In the genomic region with DNA sequence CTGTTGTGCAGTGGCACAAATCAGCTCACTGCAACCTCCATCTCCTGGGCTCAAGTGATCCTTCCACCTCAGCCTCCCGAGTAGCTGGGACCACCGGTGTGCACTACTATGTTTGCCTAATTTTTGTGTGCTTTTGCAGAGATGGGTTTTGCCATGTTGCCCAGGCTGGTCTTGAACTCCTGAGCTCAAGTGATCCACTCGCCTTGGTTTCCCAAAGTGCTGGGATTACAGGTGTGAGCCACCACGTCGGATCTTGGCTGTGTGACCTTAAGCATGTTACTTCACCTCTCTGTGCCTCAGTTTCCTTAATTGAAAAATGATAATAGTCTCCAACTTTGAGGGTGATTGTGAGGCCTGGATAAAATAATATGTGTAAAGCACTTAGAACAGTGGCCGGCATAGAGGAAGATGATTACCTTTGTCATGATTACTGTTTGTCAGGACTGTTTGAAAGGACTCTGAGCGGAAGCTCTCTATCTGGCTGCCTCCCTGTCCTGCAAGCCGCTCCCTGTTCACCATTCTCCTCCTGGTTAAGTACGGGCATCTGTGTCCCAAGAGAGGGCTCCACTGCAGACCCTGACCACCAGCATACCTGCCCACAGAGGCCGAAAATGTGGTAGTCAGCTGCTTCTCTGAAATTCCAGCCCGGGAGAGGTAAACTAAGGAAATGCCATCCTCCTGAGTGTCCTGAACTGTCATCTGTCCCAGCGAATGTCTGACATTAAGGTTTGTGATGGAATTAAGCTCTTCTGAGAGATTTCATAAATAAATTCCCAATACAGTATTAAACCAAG, we compare ENCODE assay signal across 1 cellular context.
A peak's percentile ranks its signal among the peaks of the same experiment; 100 is the strongest.
TF ChIP-seq lines count a peak whose summit lies in the region.

No MANE protein-coding gene starts in this region.

TF ChIP-seq in K562, 482 proteins besides CTCF, POLR2A, EP300 and RAD21 (continued from another document):
- TF ChIP-seq, protein P1, sequence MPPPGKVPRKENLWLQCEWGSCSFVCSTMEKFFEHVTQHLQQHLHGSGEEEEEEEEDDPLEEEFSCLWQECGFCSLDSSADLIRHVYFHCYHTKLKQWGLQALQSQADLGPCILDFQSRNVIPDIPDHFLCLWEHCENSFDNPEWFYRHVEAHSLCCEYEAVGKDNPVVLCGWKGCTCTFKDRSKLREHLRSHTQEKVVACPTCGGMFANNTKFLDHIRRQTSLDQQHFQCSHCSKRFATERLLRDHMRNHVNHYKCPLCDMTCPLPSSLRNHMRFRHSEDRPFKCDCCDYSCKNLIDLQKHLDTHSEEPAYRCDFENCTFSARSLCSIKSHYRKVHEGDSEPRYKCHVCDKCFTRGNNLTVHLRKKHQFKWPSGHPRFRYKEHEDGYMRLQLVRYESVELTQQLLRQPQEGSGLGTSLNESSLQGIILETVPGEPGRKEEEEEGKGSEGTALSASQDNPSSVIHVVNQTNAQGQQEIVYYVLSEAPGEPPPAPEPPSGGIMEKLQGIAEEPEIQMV (tag; conservative IDR thresholded peaks at IDR 0.05; ENCODE audit: low read depth) = no peak
- TF ChIP-seq HDGF (IDR thresholded peaks at IDR 0.05) = no peak
- TF ChIP-seq ZSCAN29 (IDR thresholded peaks at IDR 0.05) = no peak
- no peak for TF ChIP-seq CTBP1 (IDR thresholded peaks at IDR 0.05; ENCODE audit: borderline replicate concordance)
- no peak for TF ChIP-seq CCNT2 (IDR thresholded peaks at IDR 0.05; ENCODE audit: borderline replicate concordance, extremely low read depth, insufficient read length, low read depth, low read length)
- TF ChIP-seq, protein P2, sequence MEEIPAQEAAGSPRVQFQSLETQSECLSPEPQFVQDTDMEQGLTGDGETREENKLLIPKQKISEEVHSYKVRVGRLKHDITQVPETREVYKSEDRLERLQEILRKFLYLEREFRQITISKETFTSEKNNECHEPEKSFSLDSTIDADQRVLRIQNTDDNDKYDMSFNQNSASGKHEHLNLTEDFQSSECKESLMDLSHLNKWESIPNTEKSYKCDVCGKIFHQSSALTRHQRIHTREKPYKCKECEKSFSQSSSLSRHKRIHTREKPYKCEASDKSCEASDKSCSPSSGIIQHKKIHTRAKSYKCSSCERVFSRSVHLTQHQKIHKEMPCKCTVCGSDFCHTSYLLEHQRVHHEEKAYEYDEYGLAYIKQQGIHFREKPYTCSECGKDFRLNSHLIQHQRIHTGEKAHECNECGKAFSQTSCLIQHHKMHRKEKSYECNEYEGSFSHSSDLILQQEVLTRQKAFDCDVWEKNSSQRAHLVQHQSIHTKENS (CRISPR knock-in tag; IDR thresholded peaks at IDR 0.05) = no peak
- TF ChIP-seq, protein P3, sequence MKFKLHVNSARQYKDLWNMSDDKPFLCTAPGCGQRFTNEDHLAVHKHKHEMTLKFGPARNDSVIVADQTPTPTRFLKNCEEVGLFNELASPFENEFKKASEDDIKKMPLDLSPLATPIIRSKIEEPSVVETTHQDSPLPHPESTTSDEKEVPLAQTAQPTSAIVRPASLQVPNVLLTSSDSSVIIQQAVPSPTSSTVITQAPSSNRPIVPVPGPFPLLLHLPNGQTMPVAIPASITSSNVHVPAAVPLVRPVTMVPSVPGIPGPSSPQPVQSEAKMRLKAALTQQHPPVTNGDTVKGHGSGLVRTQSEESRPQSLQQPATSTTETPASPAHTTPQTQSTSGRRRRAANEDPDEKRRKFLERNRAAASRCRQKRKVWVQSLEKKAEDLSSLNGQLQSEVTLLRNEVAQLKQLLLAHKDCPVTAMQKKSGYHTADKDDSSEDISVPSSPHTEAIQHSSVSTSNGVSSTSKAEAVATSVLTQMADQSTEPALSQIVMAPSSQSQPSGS (CRISPR knock-in tag; IDR thresholded peaks at IDR 0.05) = no peak
- TF ChIP-seq ZNF263 (CRISPR knock-in tag; IDR thresholded peaks at IDR 0.05; ENCODE audit: borderline replicate concordance) = no peak
- no peak for TF ChIP-seq GATAD2A (IDR thresholded peaks at IDR 0.05)
- TF ChIP-seq FOXA3 (CRISPR knock-in tag; conservative IDR thresholded peaks at IDR 0.05 in 1 of 2, IDR thresholded peaks at IDR 0.05 in 1 of 2) = peak in 1 of 2 experiments; percentile 26; a peak in 1 of 4 replicates
- TF ChIP-seq ZNF121 (CRISPR knock-in tag; conservative IDR thresholded peaks at IDR 0.05) = peak; percentile 23; the same call in 1 of the 2 replicates
- TF ChIP-seq, protein P4, sequence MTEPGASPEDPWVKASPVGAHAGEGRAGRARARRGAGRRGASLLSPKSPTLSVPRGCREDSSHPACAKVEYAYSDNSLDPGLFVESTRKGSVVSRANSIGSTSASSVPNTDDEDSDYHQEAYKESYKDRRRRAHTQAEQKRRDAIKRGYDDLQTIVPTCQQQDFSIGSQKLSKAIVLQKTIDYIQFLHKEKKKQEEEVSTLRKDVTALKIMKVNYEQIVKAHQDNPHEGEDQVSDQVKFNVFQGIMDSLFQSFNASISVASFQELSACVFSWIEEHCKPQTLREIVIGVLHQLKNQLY (CRISPR knock-in tag; conservative IDR thresholded peaks at IDR 0.05) = no peak
- TF ChIP-seq EGR1 (conservative IDR thresholded peaks at IDR 0.05) = no peak
- TF ChIP-seq, protein P5, sequence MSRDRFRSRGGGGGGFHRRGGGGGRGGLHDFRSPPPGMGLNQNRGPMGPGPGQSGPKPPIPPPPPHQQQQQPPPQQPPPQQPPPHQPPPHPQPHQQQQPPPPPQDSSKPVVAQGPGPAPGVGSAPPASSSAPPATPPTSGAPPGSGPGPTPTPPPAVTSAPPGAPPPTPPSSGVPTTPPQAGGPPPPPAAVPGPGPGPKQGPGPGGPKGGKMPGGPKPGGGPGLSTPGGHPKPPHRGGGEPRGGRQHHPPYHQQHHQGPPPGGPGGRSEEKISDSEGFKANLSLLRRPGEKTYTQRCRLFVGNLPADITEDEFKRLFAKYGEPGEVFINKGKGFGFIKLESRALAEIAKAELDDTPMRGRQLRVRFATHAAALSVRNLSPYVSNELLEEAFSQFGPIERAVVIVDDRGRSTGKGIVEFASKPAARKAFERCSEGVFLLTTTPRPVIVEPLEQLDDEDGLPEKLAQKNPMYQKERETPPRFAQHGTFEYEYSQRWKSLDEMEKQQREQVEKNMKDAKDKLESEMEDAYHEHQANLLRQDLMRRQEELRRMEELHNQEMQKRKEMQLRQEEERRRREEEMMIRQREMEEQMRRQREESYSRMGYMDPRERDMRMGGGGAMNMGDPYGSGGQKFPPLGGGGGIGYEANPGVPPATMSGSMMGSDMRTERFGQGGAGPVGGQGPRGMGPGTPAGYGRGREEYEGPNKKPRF (IDR thresholded peaks at IDR 0.05; ENCODE audit: low read depth, low read length) = no peak
- TF ChIP-seq, protein P6, sequence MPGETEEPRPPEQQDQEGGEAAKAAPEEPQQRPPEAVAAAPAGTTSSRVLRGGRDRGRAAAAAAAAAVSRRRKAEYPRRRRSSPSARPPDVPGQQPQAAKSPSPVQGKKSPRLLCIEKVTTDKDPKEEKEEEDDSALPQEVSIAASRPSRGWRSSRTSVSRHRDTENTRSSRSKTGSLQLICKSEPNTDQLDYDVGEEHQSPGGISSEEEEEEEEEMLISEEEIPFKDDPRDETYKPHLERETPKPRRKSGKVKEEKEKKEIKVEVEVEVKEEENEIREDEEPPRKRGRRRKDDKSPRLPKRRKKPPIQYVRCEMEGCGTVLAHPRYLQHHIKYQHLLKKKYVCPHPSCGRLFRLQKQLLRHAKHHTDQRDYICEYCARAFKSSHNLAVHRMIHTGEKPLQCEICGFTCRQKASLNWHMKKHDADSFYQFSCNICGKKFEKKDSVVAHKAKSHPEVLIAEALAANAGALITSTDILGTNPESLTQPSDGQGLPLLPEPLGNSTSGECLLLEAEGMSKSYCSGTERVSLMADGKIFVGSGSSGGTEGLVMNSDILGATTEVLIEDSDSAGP (CRISPR knock-in tag; IDR thresholded peaks at IDR 0.05) = no peak
- no peak for TF ChIP-seq KDM4B (IDR thresholded peaks at IDR 0.05; ENCODE audit: borderline replicate concordance in 2 of 2, low read depth in 1 of 2)
- no peak for TF ChIP-seq PPARD (CRISPR knock-in tag; IDR thresholded peaks at IDR 0.05)
- TF ChIP-seq, protein P7, sequence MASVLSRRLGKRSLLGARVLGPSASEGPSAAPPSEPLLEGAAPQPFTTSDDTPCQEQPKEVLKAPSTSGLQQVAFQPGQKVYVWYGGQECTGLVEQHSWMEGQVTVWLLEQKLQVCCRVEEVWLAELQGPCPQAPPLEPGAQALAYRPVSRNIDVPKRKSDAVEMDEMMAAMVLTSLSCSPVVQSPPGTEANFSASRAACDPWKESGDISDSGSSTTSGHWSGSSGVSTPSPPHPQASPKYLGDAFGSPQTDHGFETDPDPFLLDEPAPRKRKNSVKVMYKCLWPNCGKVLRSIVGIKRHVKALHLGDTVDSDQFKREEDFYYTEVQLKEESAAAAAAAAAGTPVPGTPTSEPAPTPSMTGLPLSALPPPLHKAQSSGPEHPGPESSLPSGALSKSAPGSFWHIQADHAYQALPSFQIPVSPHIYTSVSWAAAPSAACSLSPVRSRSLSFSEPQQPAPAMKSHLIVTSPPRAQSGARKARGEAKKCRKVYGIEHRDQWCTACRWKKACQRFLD (CRISPR knock-in tag; IDR thresholded peaks at IDR 0.05) = no peak
- no peak for TF ChIP-seq FOXK2 (conservative IDR thresholded peaks at IDR 0.05 in 1 of 2, IDR thresholded peaks at IDR 0.05 in 1 of 2; ENCODE audit: low read depth in 2 of 2)
- no peak for TF ChIP-seq DACH1 (IDR thresholded peaks at IDR 0.05; ENCODE audit: partially characterized antibody)
- peak; percentile 42 for TF ChIP-seq ZFP36 (IDR thresholded peaks at IDR 0.05; ENCODE audit: low read depth, low read length, partially characterized antibody)
- no peak for TF ChIP-seq KDM1A (IDR thresholded peaks at IDR 0.05)
- no peak for TF ChIP-seq DMBX1 (CRISPR knock-in tag; IDR thresholded peaks at IDR 0.05; ENCODE audit: borderline replicate concordance)
- TF ChIP-seq, protein P8, sequence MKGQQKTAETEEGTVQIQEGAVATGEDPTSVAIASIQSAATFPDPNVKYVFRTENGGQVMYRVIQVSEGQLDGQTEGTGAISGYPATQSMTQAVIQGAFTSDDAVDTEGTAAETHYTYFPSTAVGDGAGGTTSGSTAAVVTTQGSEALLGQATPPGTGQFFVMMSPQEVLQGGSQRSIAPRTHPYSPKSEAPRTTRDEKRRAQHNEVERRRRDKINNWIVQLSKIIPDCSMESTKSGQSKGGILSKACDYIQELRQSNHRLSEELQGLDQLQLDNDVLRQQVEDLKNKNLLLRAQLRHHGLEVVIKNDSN (CRISPR knock-in tag; IDR thresholded peaks at IDR 0.05) = no peak
- TF ChIP-seq, protein P9, sequence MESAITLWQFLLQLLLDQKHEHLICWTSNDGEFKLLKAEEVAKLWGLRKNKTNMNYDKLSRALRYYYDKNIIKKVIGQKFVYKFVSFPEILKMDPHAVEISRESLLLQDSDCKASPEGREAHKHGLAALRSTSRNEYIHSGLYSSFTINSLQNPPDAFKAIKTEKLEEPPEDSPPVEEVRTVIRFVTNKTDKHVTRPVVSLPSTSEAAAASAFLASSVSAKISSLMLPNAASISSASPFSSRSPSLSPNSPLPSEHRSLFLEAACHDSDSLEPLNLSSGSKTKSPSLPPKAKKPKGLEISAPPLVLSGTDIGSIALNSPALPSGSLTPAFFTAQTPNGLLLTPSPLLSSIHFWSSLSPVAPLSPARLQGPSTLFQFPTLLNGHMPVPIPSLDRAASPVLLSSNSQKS (CRISPR knock-in tag; IDR thresholded peaks at IDR 0.05) = no peak
- TF ChIP-seq BCOR (IDR thresholded peaks at IDR 0.05) = peak; percentile 74; the same call in 1 of the 2 replicates
- TF ChIP-seq SMAD4 (CRISPR knock-in tag; conservative IDR thresholded peaks at IDR 0.05) = no peak
- no peak for TF ChIP-seq XRCC3 (IDR thresholded peaks at IDR 0.05)
- TF ChIP-seq FOXK1 (CRISPR knock-in tag; IDR thresholded peaks at IDR 0.05; ENCODE audit: borderline replicate concordance) = no peak
- TF ChIP-seq HNRNPK (IDR thresholded peaks at IDR 0.05; ENCODE audit: low read depth, low read length, poor library complexity, severe bottlenecking) = no peak
